ENCODE assay signal across 8 cellular contexts in the genomic region with DNA sequence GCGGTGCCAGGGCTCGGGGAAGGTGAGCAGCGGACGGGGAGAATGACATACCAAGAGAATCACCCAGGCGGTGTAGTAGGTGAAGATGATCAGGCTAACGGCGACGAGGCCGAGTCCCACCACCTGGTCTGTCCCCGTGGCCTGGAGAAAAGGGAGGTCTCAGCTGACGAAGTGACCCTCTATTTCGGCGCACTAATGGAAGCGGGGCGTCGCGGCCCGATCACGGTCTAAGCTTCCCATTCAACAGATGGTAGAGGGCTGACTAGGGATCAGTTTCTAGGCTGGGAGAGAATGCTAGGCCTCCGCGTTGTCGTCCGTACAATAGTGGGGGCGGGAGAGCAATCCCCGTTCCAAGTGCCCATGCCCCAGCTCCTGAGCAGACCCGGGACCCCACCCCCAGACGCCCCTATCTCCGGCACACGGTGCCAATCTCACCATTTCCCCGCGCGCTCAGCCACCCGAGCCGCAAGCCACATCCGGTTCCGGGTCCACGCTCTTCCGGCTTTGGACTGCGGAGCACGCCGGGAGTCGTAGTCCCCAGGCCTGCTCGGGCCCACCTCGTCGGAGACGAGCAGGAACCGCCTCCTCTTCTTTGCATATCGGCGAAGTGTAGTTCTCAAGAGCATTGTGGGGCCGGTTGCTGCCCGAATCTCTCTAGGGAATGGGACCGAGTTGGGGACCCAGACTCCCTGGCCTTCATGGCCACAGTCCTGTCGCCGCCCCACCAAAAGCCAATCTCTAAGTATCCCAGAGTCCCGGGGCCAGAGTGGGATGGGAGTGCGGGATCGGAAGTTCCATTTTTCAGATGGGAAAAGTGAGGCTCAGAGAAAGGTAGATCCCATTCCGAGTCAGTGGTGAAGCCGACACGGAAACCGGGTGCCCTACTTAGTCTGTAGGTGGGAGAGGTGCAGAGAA. TPM values are rescaled to one million over a fixed set of nuclear protein-coding genes. Genes with fewer than 3 reads are reported as not detected.
DNase-seq lines count a peak whose midpoint lies in the region; ATAC-seq and TF ChIP-seq lines count a peak whose summit lies in the region.

A gene with protein sequence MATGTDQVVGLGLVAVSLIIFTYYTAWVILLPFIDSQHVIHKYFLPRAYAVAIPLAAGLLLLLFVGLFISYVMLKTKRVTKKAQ (minus strand): TSS at position 472 of the 915 bp plus-strand sequence. CDS start 34 bp downstream, at position 438.

- TF ChIP-seq CTCF in suprapubic skin (IDR thresholded peaks at IDR 0.05) = no peak

- H3K4me1 ChIP-seq in ES-I3 (ENCODE audit: insufficient read depth, low read length) = 0 out of 2 replicates have a peak, but pooled peaks cover 5% of the 10 kb centered on the region
- peaks cover 41% of the 10 kb centered on the region for H3K4me1 ChIP-seq in suprapubic skin

- TF ChIP-seq POLR2A in suprapubic skin (IDR thresholded peaks at IDR 0.05) = peak in 1 of 2 donors; percentile 34

- peak; percentile 94 for ATAC-seq in SK-N-SH treated with all-trans-retinoic acid at 6 μM for 48 hours

- WGBS in suprapubic skin = 8% methylated on average over 34 of the region's 61 CpGs

- H3K36me3 ChIP-seq in ES-I3 (ENCODE audit: insufficient read depth, low read length) (0 out of 2 replicates have a peak, but pooled peaks cover 2% of the 10 kb centered on the region), H7 (replicated peaks; ENCODE audit: control insufficient read depth, insufficient read depth, low read length) (peaks cover 16% of the 10 kb centered on the region), suprapubic skin (peaks cover 22% of the 10 kb centered on the region)

- H3K9me3 ChIP-seq in ES-I3 (ENCODE audit: control insufficient read depth, insufficient read depth, low read length) = no peaks in the 10 kb centered on the region
- H3K9me3 ChIP-seq in suprapubic skin = no peaks in the 10 kb centered on the region

- no peak for TF ChIP-seq EP300 in suprapubic skin (IDR thresholded peaks at IDR 0.05)

- H3K27ac ChIP-seq in suprapubic skin = peak within 1 kb of the TSS; percentile 55

- H3K9ac ChIP-seq in ES-I3 (ENCODE audit: low read depth, low read length) = peak within 1 kb of the TSS; percentile 67

- H3K4me3 ChIP-seq in H7 (ENCODE audit: insufficient read depth, low read depth, low read length) (peak within 1 kb of the TSS; percentile 92), suprapubic skin (peak within 1 kb of the TSS; percentile 81)

- DNase-seq in H7 (peak; percentile 96), M059J (ENCODE audit: low read depth) (peak; percentile 85), glomerular visceral epithelial cell (ENCODE audit: extremely low spot score) (peak; percentile 84), occipital lobe (lab: John Stamatoyannopoulos, UW) (peak; percentile 66), suprapubic skin (ENCODE audit: low spot score in 2 of 2) (no peak)
- DNase-seq in activated naive CD4-positive, alpha-beta T cell treated with anti-CD3 and anti-CD28 coated beads, Interleukin-2, amount 50 U/mL, for 16 hours = peak; percentile 87

- H3K27me3 ChIP-seq in H7 (ENCODE audit: control insufficient read depth, insufficient read depth, low read length) = no peaks in the 10 kb centered on the region
- H3K27me3 ChIP-seq in suprapubic skin = no peaks in the 10 kb centered on the region

TF ChIP-seq in SK-N-SH treated with all-trans-retinoic acid at 6 μM for 48 hours, 23 proteins besides CTCF, POLR2A, EP300 and RAD21:
- no peak for TF ChIP-seq ARNTL (CRISPR knock-in tag; IDR thresholded peaks at IDR 0.05; ENCODE audit: borderline replicate concordance, low read depth)
- TF ChIP-seq ISL1 (CRISPR knock-in tag; IDR thresholded peaks at IDR 0.05) = no peak
- TF ChIP-seq ZFP3 (CRISPR knock-in tag; IDR thresholded peaks at IDR 0.05) = no peak
- TF ChIP-seq ZFP30 (CRISPR knock-in tag; IDR thresholded peaks at IDR 0.05) = no peak
- TF ChIP-seq, protein P1, sequence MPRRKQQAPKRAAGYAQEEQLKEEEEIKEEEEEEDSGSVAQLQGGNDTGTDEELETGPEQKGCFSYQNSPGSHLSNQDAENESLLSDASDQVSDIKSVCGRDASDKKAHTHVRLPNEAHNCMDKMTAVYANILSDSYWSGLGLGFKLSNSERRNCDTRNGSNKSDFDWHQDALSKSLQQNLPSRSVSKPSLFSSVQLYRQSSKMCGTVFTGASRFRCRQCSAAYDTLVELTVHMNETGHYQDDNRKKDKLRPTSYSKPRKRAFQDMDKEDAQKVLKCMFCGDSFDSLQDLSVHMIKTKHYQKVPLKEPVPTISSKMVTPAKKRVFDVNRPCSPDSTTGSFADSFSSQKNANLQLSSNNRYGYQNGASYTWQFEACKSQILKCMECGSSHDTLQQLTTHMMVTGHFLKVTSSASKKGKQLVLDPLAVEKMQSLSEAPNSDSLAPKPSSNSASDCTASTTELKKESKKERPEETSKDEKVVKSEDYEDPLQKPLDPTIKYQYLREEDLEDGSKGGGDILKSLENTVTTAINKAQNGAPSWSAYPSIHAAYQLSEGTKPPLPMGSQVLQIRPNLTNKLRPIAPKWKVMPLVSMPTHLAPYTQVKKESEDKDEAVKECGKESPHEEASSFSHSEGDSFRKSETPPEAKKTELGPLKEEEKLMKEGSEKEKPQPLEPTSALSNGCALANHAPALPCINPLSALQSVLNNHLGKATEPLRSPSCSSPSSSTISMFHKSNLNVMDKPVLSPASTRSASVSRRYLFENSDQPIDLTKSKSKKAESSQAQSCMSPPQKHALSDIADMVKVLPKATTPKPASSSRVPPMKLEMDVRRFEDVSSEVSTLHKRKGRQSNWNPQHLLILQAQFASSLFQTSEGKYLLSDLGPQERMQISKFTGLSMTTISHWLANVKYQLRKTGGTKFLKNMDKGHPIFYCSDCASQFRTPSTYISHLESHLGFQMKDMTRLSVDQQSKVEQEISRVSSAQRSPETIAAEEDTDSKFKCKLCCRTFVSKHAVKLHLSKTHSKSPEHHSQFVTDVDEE (CRISPR knock-in tag; IDR thresholded peaks at IDR 0.05) = no peak
- no peak for TF ChIP-seq ZNF565 (CRISPR knock-in tag; conservative IDR thresholded peaks at IDR 0.05; ENCODE audit: low read depth)
- TF ChIP-seq ZC3H10 (CRISPR knock-in tag; IDR thresholded peaks at IDR 0.05) = no peak
- TF ChIP-seq, protein P2, sequence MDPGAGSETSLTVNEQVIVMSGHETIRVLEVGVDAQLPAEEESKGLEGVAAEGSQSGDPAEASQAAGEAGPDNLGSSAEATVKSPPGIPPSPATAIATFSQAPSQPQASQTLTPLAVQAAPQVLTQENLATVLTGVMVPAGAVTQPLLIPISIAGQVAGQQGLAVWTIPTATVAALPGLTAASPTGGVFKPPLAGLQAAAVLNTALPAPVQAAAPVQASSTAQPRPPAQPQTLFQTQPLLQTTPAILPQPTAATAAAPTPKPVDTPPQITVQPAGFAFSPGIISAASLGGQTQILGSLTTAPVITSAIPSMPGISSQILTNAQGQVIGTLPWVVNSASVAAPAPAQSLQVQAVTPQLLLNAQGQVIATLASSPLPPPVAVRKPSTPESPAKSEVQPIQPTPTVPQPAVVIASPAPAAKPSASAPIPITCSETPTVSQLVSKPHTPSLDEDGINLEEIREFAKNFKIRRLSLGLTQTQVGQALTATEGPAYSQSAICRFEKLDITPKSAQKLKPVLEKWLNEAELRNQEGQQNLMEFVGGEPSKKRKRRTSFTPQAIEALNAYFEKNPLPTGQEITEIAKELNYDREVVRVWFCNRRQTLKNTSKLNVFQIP (CRISPR knock-in tag; IDR thresholded peaks at IDR 0.05; ENCODE audit: borderline replicate concordance, low read depth) = no peak
- TF ChIP-seq, protein P3, sequence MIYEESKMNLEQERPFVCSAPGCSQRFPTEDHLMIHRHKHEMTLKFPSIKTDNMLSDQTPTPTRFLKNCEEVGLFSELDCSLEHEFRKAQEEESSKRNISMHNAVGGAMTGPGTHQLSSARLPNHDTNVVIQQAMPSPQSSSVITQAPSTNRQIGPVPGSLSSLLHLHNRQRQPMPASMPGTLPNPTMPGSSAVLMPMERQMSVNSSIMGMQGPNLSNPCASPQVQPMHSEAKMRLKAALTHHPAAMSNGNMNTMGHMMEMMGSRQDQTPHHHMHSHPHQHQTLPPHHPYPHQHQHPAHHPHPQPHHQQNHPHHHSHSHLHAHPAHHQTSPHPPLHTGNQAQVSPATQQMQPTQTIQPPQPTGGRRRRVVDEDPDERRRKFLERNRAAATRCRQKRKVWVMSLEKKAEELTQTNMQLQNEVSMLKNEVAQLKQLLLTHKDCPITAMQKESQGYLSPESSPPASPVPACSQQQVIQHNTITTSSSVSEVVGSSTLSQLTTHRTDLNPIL (CRISPR knock-in tag; IDR thresholded peaks at IDR 0.05; ENCODE audit: low read depth) = no peak
- TF ChIP-seq, protein P4, sequence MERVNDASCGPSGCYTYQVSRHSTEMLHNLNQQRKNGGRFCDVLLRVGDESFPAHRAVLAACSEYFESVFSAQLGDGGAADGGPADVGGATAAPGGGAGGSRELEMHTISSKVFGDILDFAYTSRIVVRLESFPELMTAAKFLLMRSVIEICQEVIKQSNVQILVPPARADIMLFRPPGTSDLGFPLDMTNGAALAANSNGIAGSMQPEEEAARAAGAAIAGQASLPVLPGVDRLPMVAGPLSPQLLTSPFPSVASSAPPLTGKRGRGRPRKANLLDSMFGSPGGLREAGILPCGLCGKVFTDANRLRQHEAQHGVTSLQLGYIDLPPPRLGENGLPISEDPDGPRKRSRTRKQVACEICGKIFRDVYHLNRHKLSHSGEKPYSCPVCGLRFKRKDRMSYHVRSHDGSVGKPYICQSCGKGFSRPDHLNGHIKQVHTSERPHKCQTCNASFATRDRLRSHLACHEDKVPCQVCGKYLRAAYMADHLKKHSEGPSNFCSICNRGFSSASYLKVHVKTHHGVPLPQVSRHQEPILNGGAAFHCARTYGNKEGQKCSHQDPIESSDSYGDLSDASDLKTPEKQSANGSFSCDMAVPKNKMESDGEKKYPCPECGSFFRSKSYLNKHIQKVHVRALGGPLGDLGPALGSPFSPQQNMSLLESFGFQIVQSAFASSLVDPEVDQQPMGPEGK (CRISPR knock-in tag; IDR thresholded peaks at IDR 0.05; ENCODE audit: borderline replicate concordance) = no peak
- TF ChIP-seq TCF4 (CRISPR knock-in tag; IDR thresholded peaks at IDR 0.05; ENCODE audit: borderline replicate concordance) = no peak
- TF ChIP-seq BACH2 (CRISPR knock-in tag; IDR thresholded peaks at IDR 0.05; ENCODE audit: borderline replicate concordance) = no peak
- TF ChIP-seq PPARA (CRISPR knock-in tag; IDR thresholded peaks at IDR 0.05; ENCODE audit: borderline replicate concordance) = no peak
- no peak for TF ChIP-seq ESRRG (CRISPR knock-in tag; IDR thresholded peaks at IDR 0.05)
- no peak for TF ChIP-seq RARB (CRISPR knock-in tag; IDR thresholded peaks at IDR 0.05)
- no peak for TF ChIP-seq GLIS3 (CRISPR knock-in tag; IDR thresholded peaks at IDR 0.05)
- no peak for TF ChIP-seq ZNF70 (CRISPR knock-in tag; IDR thresholded peaks at IDR 0.05)
- TF ChIP-seq ZNF8 (CRISPR knock-in tag; IDR thresholded peaks at IDR 0.05) = no peak
TF ChIP-seq in SK-N-SH treated with all-trans-retinoic acid at 6 μM for 48 hours: peak in this region for 0.

RNA-seq across cellular contexts. Expression of the gene that starts here (rescaled TPM):
- total RNA-seq in H7 (2014; rRNA removed; shearing (Covaris generic)) = 38.3 and 45.6 TPM in 2 replicates
- 53.8 and 77.2 TPM in 2 replicates for total RNA-seq in M059J (2014; rRNA removed; shearing (Covaris generic))
- total RNA-seq in occipital lobe (11.4 TPM), suprapubic skin (10 to 100 TPM; 19.4 to 39.7 (median 30.6) TPM)

Comparison
In these comparisons a context has a peak if more than half of its experiments do, and no peak if none do; other contexts are left out.
1. DNase-seq: peak in H7 (single experiment), M059J (single experiment), activated naive CD4-positive, alpha-beta T cell treated with anti-CD3 and anti-CD28 coated beads, Interleukin-2, amount 50 U/mL, for 16 hours (single experiment), glomerular visceral epithelial cell (single experiment) and occipital lobe (single experiment); none in suprapubic skin (0 of 2).